Comparison of ENCODE assay signal across 23 cellular contexts in the genomic region with DNA sequence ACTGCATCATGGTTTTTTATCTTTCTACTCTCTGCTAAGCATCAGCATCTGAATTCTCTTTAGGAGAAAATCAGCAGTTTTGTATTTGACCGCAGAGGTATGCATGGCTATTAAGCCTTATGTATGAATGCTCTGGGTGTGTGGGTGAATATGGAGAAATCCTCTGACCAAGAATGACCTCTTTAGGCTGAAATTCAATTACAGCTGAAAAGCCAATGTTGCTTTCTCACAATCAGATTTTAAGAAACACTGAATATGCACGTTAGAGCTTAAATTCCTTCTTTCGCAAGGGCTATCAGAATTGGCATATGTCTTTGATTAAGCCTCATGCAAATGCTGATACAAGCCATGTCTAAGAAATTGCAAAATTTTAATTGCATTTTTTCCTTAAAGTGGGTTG. TPM values are rescaled to one million over a fixed set of nuclear protein-coding genes. Genes with fewer than 3 reads are reported as not detected.
A peak's percentile ranks its signal among the peaks of the same experiment; 100 is the strongest.
DNase-seq lines count a peak whose midpoint lies in the region; ATAC-seq and TF ChIP-seq lines count a peak whose summit lies in the region.
"Had no signal": no experiment of that assay in that cellular context is flagged by ENCODE, and none has a peak within 500 bp of the region (broad histone marks: within the 10 kb centered on the region; RNA-seq: fewer than 3 reads in every experiment).

No MANE protein-coding gene starts in this region.

- H3K4me3 ChIP-seq in AG04449 (ENCODE audit: low read depth, low read length) (no peak overlapping the region), GM23248 (no peak overlapping the region), adipocyte (ENCODE audit: low read length) (no peak overlapping the region)
- H3K4me3 ChIP-seq: heart left ventricle, tibial nerve had no signal

- no peaks in the 10 kb centered on the region for H3K9me2 ChIP-seq in GM23248 (ENCODE audit: insufficient read depth)

- no peak overlapping the region for H2AFZ ChIP-seq in GM23248

- no peak overlapping the region for H3K27ac Mint-ChIP-seq in activated CD4-positive, alpha-beta T cell treated with anti-CD3 and anti-CD28 coated beads, Interleukin-2, amount 10 ng/mL, durations not matched to agents 24 days and 14 days
- H3K27ac Mint-ChIP-seq: activated naive CD4-positive, alpha-beta T cell treated with anti-CD3 and anti-CD28 coated beads, Interleukin-2, amount 50 U/mL, for 72 hours; activated T-helper 17 cell treated with anti-CD3 and anti-CD28 coated beads, Interleukin-2, amount 50 U/mL, for 72 hours; stimulated activated naive CD8-positive, alpha-beta T cell treated with anti-CD3 and anti-CD28 coated beads, Interleukin-15, Interleukin-2, amounts not matched to agents 100 ng/mL and 50 ng/mL, for 24 hours; T-helper 17 cell had no signal

- POLR2A ChIA-PET in AG04449 (lab: Yijun Ruan, JAX): no interaction called here

- H3K79me2 ChIP-seq in GM23248 (ENCODE audit: insufficient read depth): no peaks in the 10 kb centered on the region

- CTCF ChIA-PET in AG04449 (lab: Yijun Ruan, JAX): interaction anchor here (1.0 kb wide), 1 partner anchor 178 kb away, joined by 4 read pairs; no protein-coding TSS in a partner anchor

- intact Hi-C loops in activated CD4-positive, alpha-beta T cell treated with anti-CD3 and anti-CD28 coated beads, Interleukin-2, amount 10 ng/mL, durations not matched to agents 24 days and 14 days (cut with micrococcal nuclease): no loop called here

- no peak overlapping the region for H3K27ac ChIP-seq in GM23248
- H3K27ac ChIP-seq: heart left ventricle had no signal

- WGBS in GM23248 (ENCODE audit: low coverage in 1 of 2, low lambda C conversion rate in 2 of 2, missing lambda C conversion rate in 2 of 2), 2 experiments: 26 to 27% methylated on average over 3 of the region's 3 CpGs

- peak overlapping the region; percentile 7 for H3K4me2 ChIP-seq in GM23248 (ENCODE audit: unreplicated experiment)

- H3K27me3 ChIP-seq in GM23248 (replicated peaks; ENCODE audit: insufficient read depth) (no peaks in the 10 kb centered on the region), adipocyte (replicated peaks; ENCODE audit: control insufficient read depth, insufficient read depth, low read length) (no peaks in the 10 kb centered on the region)
- H3K27me3 ChIP-seq: heart left ventricle, tibial nerve had no signal

- peaks cover 11% of the 10 kb centered on the region; the same call in 1 of the 2 replicates for H3K4me1 ChIP-seq in GM23248 (ENCODE audit: insufficient read depth)
- peaks cover 12% of the 10 kb centered on the region for H3K4me1 ChIP-seq in adipocyte (ENCODE audit: control insufficient read depth, insufficient read depth, low read length)

- ATAC-seq in GM21576 (IDR thresholded peaks at IDR 0.05; ENCODE audit: unreplicated experiment) (no peak), HG02938 (IDR thresholded peaks at IDR 0.05; ENCODE audit: unreplicated experiment) (no peak)
- ATAC-seq: activated naive CD4-positive, alpha-beta T cell treated with anti-CD3 and anti-CD28 coated beads, Interleukin-2, amount 50 U/mL, for 72 hours; activated T-helper 17 cell treated with anti-CD3 and anti-CD28 coated beads, Interleukin-2, amount 50 U/mL, for 72 hours; HCT116; heart left ventricle; T-helper 17 cell had no signal

- H3K36me3 ChIP-seq in GM23248 (ENCODE audit: low read depth) (no peaks in the 10 kb centered on the region), adipocyte (ENCODE audit: control insufficient read depth, insufficient read depth, low read length, severe bottlenecking) (no peaks in the 10 kb centered on the region)
- H3K36me3 ChIP-seq: heart left ventricle, tibial nerve had no signal

- no peaks in the 10 kb centered on the region for H3K4me1 Mint-ChIP-seq in activated CD4-positive, alpha-beta T cell treated with anti-CD3 and anti-CD28 coated beads, Interleukin-2, amount 10 ng/mL, durations not matched to agents 24 days and 14 days
- H3K4me1 Mint-ChIP-seq: activated T-helper 17 cell treated with anti-CD3 and anti-CD28 coated beads, Interleukin-2, amount 50 U/mL, for 72 hours; CD14-positive monocyte; T-helper 17 cell had no signal

- in situ Hi-C loops in GM23248 (cut with MboI): no loop called here

- DNase-seq in AG04449 (ENCODE audit: low read depth, low spot score): peak; percentile 34
- DNase-seq in GM23248: peak; percentile 57
- peak; percentile 97 for DNase-seq in adipocyte (ENCODE audit: low read depth)
- DNase-seq in fibroblast of the conjunctiva (ENCODE audit: low read depth): peak; percentile 68
- no peak for DNase-seq in activated CD4-positive, alpha-beta T cell treated with anti-CD3 and anti-CD28 coated beads, Interleukin-2, amount 10 ng/mL, durations not matched to agents 24 days and 14 days
- DNase-seq in AML-193 (lab: John Stamatoyannopoulos, UW): no peak
- DNase-seq: effector CD4-positive, alpha-beta T cell; heart left ventricle; mesendoderm; NCI-H1048; NCI-H2081; NCI-H510A treated with DMSO at 0.1 percent for 48 hours; occipital lobe; stimulated activated CD4-positive, alpha-beta T cell treated with anti-CD3 and anti-CD28 coated beads, Interleukin-12 subunit alpha, Interleukin-12 subunit beta, amount 100 ng/mL, for 4 hours; T-helper 17 cell had no signal

- H4K20me1 ChIP-seq in GM23248 (ENCODE audit: insufficient read depth): no peaks in the 10 kb centered on the region

- H3K36me3 Mint-ChIP-seq in activated CD4-positive, alpha-beta T cell treated with anti-CD3 and anti-CD28 coated beads, Interleukin-2, amount 10 ng/mL, durations not matched to agents 24 days and 14 days (ENCODE audit: low read depth): no peaks in the 10 kb centered on the region
- H3K36me3 Mint-ChIP-seq: activated naive CD4-positive, alpha-beta T cell treated with anti-CD3 and anti-CD28 coated beads, Interleukin-2, amount 50 U/mL, for 72 hours; CD14-positive monocyte had no signal

- no peak overlapping the region for H3K4me3 Mint-ChIP-seq in activated CD4-positive, alpha-beta T cell treated with anti-CD3 and anti-CD28 coated beads, Interleukin-2, amount 10 ng/mL, durations not matched to agents 24 days and 14 days
- H3K4me3 Mint-ChIP-seq: activated T-helper 17 cell treated with anti-CD3 and anti-CD28 coated beads, Interleukin-2, amount 50 U/mL, for 72 hours; CD14-positive monocyte; stimulated activated naive CD8-positive, alpha-beta T cell treated with anti-CD3 and anti-CD28 coated beads, Interleukin-15, Interleukin-2, amounts not matched to agents 100 ng/mL and 50 ng/mL, for 24 hours; T-helper 17 cell had no signal

- H3K9me3 Mint-ChIP-seq in activated CD4-positive, alpha-beta T cell treated with anti-CD3 and anti-CD28 coated beads, Interleukin-2, amount 10 ng/mL, durations not matched to agents 24 days and 14 days: no peaks in the 10 kb centered on the region
- H3K9me3 Mint-ChIP-seq: activated T-helper 17 cell treated with anti-CD3 and anti-CD28 coated beads, Interleukin-2, amount 50 U/mL, for 72 hours had no signal

- H3K27me3 Mint-ChIP-seq in activated CD4-positive, alpha-beta T cell treated with anti-CD3 and anti-CD28 coated beads, Interleukin-2, amount 10 ng/mL, durations not matched to agents 24 days and 14 days: no peaks in the 10 kb centered on the region
- H3K27me3 Mint-ChIP-seq: activated T-helper 17 cell treated with anti-CD3 and anti-CD28 coated beads, Interleukin-2, amount 50 U/mL, for 72 hours; stimulated activated naive CD8-positive, alpha-beta T cell treated with anti-CD3 and anti-CD28 coated beads, Interleukin-15, Interleukin-2, amounts not matched to agents 100 ng/mL and 50 ng/mL, for 24 hours; T-helper 17 cell had no signal

- peaks cover 9% of the 10 kb centered on the region; the same call in 1 of the 2 replicates for H3F3A ChIP-seq in GM23248 (ENCODE audit: insufficient read depth)

- H3K9me3 ChIP-seq in GM23248 (ENCODE audit: low read depth) (no peaks in the 10 kb centered on the region), adipocyte (ENCODE audit: control insufficient read depth, low read length) (no peaks in the 10 kb centered on the region)
- H3K9me3 ChIP-seq: heart left ventricle, tibial nerve had no signal

- no peak overlapping the region for H3K9ac ChIP-seq in GM23248
- H3K9ac ChIP-seq in adipocyte (ENCODE audit: low read length): no peak overlapping the region

- no peak for TF ChIP-seq CTCF in AG04449 (IDR thresholded peaks at IDR 0.05; ENCODE audit: insufficient read depth, low read length, missing control alignments)

RNA-seq across cellular contexts. Expression of a gene that starts 43.2 kb away (rescaled TPM):
- total RNA-seq in GM23248 (2014; rRNA removed; shearing (Covaris generic)): 2.3 and 2.7 TPM in 2 replicates
- 0.68 and 0.74 TPM in 2 replicates for polyA plus RNA-seq in GM23248 (2016; fragmentation: Nextera tagmentation; extraction: Ambion mirVana)
- 0.05 TPM in 1 of 2 replicates, not detected in the other for total RNA-seq in activated CD4-positive, alpha-beta T cell treated with anti-CD3 and anti-CD28 coated beads, Interleukin-2, amount 10 ng/mL, durations not matched to agents 24 days and 14 days
- total RNA-seq: activated T-helper 17 cell treated with anti-CD3 and anti-CD28 coated beads, Interleukin-2, amount 50 U/mL, for 72 hours had no signal
- polyA plus RNA-seq: CD14-positive monocyte had no signal

Comparison
In these comparisons a context has a peak if more than half of its experiments do, and no peak if none do; other contexts are left out.
1. DNase-seq: peak in AG04449 (single experiment), GM23248 (single experiment), adipocyte (single experiment) and fibroblast of the conjunctiva (single experiment); none in activated CD4-positive, alpha-beta T cell treated with anti-CD3 and anti-CD28 coated beads, Interleukin-2, amount 10 ng/mL, durations not matched to agents 24 days and 14 days (single experiment) and AML-193 (0 of 2).